In genomic region chr2:203690110-203691047, GRCh38 we compare ENCODE assay signal across 11 cellular contexts. TPM values are rescaled to one million over a fixed set of nuclear protein-coding genes. Genes with fewer than 3 reads are reported as not detected.
A peak's percentile ranks its signal among the peaks of the same experiment; 100 is the strongest.
DNase-seq lines count a peak whose midpoint lies in the region; ATAC-seq and TF ChIP-seq lines count a peak whose summit lies in the region.
"Had no signal": no experiment of that assay in that cellular context is flagged by ENCODE, and none has a peak within 500 bp of the region (broad histone marks: within the 10 kb centered on the region; RNA-seq: fewer than 3 reads in every experiment).

No MANE protein-coding gene starts in this region.

- TF ChIP-seq CTCF in breast epithelium (IDR thresholded peaks at IDR 0.05) (no peak), MCF 10A (IDR thresholded peaks at IDR 0.05; ENCODE audit: unreplicated experiment) (no peak), fibroblast of the aortic adventitia (IDR thresholded peaks at IDR 0.05; ENCODE audit: insufficient read depth, low read length) (no peak), GM13977 (IDR thresholded peaks at IDR 0.05; ENCODE audit: extremely low read depth, insufficient read depth, missing control alignments) (no peak)

- no peaks in the 10 kb centered on the region for H3K27me3 Mint-ChIP-seq in MCF 10A (ENCODE audit: insufficient read depth, unreplicated experiment)

- no peaks in the 10 kb centered on the region for H3K9me3 Mint-ChIP-seq in MCF 10A (ENCODE audit: unreplicated experiment)
- H3K9me3 Mint-ChIP-seq in stimulated activated effector memory CD8-positive, alpha-beta T cell treated with anti-CD3 and anti-CD28 coated beads, Interleukin-12 subunit alpha, Interleukin-12 subunit beta, amount 100 ng/mL, for 72 hours: no peaks in the 10 kb centered on the region

- peaks cover 4% of the 10 kb centered on the region for H3K36me3 Mint-ChIP-seq in MCF 10A (ENCODE audit: insufficient read depth, unreplicated experiment)
- peaks cover 6% of the 10 kb centered on the region for H3K36me3 Mint-ChIP-seq in stimulated activated effector memory CD8-positive, alpha-beta T cell treated with anti-CD3 and anti-CD28 coated beads, Interleukin-12 subunit alpha, Interleukin-12 subunit beta, amount 100 ng/mL, for 72 hours

- no peaks in the 10 kb centered on the region for H3K9me3 ChIP-seq in breast epithelium
- H3K9me3 ChIP-seq in KOPT-K1 (ENCODE audit: insufficient read depth, low read length, poor library complexity, severe bottlenecking): no peaks in the 10 kb centered on the region
- H3K9me3 ChIP-seq: uterus had no signal

- POLR2A ChIA-PET in MCF 10A (lab: Yijun Ruan, JAX): interaction anchor here (1.2 kb wide), 1 partner anchor 11 kb away, joined by 3 read pairs; no protein-coding TSS in a partner anchor

- intact Hi-C loops in breast epithelium (cut with DNase I; ENCODE audit: low total_unique reads) (no loop called here), MCF 10A (cut with micrococcal nuclease) (no loop called here)

- no peaks in the 10 kb centered on the region for H3K27me3 ChIP-seq in breast epithelium
- H3K27me3 ChIP-seq: uterus had no signal

- CTCF ChIA-PET in MCF 10A (lab: Yijun Ruan, JAX): interaction anchor here (0.7 to 1.0 kb wide), 3 partner anchors 14 to 465 kb away, joined by 3 read pairs; no protein-coding TSS in a partner anchor

- in situ Hi-C loops in GM13977 (cut with MboI; ENCODE audit: low pct_unique_long_range_greater_than_20kb, low sequenced_read_pairs, unreplicated experiment): no loop called here

- H3K4me1 ChIP-seq in breast epithelium: no peaks in the 10 kb centered on the region
- H3K4me1 ChIP-seq: uterus had no signal

- TF ChIP-seq POLR2A in breast epithelium (IDR thresholded peaks at IDR 0.05): no peak

- peaks cover 26% of the 10 kb centered on the region for H3K4me1 Mint-ChIP-seq in MCF 10A (ENCODE audit: insufficient read depth, unreplicated experiment)
- H3K4me1 Mint-ChIP-seq in stimulated activated effector memory CD8-positive, alpha-beta T cell treated with anti-CD3 and anti-CD28 coated beads, Interleukin-12 subunit alpha, Interleukin-12 subunit beta, amount 100 ng/mL, for 72 hours: peaks cover 28% of the 10 kb centered on the region

- ATAC-seq in stimulated activated effector memory CD8-positive, alpha-beta T cell treated with anti-CD3 and anti-CD28 coated beads, Interleukin-12 subunit alpha, Interleukin-12 subunit beta, amount 100 ng/mL, for 72 hours: no peak

- no peak overlapping the region for H3K27ac Mint-ChIP-seq in MCF 10A (ENCODE audit: low read depth, unreplicated experiment)
- H3K27ac Mint-ChIP-seq in stimulated activated effector memory CD8-positive, alpha-beta T cell treated with anti-CD3 and anti-CD28 coated beads, Interleukin-12 subunit alpha, Interleukin-12 subunit beta, amount 100 ng/mL, for 72 hours: no peak overlapping the region

- no peak overlapping the region for H3K4me3 Mint-ChIP-seq in MCF 10A (ENCODE audit: unreplicated experiment)
- peak overlapping the region; percentile 5 for H3K4me3 Mint-ChIP-seq in stimulated activated effector memory CD8-positive, alpha-beta T cell treated with anti-CD3 and anti-CD28 coated beads, Interleukin-12 subunit alpha, Interleukin-12 subunit beta, amount 100 ng/mL, for 72 hours

- peak overlapping the region; percentile 6 to 33 for H3K27ac ChIP-seq in breast epithelium
- H3K27ac ChIP-seq in KOPT-K1 (ENCODE audit: low read depth, low read length, poor library complexity, severe bottlenecking): peak overlapping the region; percentile 59

- DNase-seq in breast epithelium (ENCODE audit: low spot score in 2 of 2) (no peak), MCF 10A (ENCODE audit: unreplicated experiment) (no peak), fibroblast of the aortic adventitia (ENCODE audit: low read depth) (peak; percentile 55), GM13977 (ENCODE audit: low spot score) (no peak), SHP77 treated with DMSO at 0.1 percent for 48 hours (lab: John Stamatoyannopoulos, UW) (no peak)
- DNase-seq in stimulated activated effector memory CD8-positive, alpha-beta T cell treated with anti-CD3 and anti-CD28 coated beads, Interleukin-12 subunit alpha, Interleukin-12 subunit beta, amount 100 ng/mL, for 72 hours (ENCODE audit: low spot score in 2 of 2): no peak
- no peak for DNase-seq in activated CD4-positive, CD25-positive, alpha-beta regulatory T cell treated with anti-CD3 and anti-CD28 coated beads, Interleukin-2, amount 50 U/mL, for 72 hours
- DNase-seq: activated naive CD4-positive, alpha-beta T cell treated with anti-CD3 and anti-CD28 coated beads, Interleukin-2, amount 50 U/mL, for 16 hours; KBM-7; uterus had no signal

- H3K4me3 ChIP-seq in breast epithelium (no peak overlapping the region), fibroblast of the aortic adventitia (ENCODE audit: low read depth, low read length) (no peak overlapping the region)
- H3K4me3 ChIP-seq: uterus had no signal

- no TSS peak for BruUV-seq in MCF 10A (replicated peaks; lab: Mats Ljungman, UMichigan)

- H3K36me3 ChIP-seq in breast epithelium (no peaks in the 10 kb centered on the region), KOPT-K1 (ENCODE audit: insufficient read depth, low read length) (no peaks in the 10 kb centered on the region)
- H3K36me3 ChIP-seq: uterus had no signal

RNA-seq across cellular contexts. Expression of gene CD28, which starts 16.1 kb away (rescaled TPM):
- 1 to 10 TPM; 2.2 to 4.2 (median 2.9) TPM for total RNA-seq in breast epithelium
- not detected in 2 replicates for total RNA-seq in MCF 10A (2022)
- total RNA-seq in fibroblast of the aortic adventitia (ENCODE audit: low replicate concordance): not detected in 2 replicates
